40 cellular contexts compared by ENCODE assay signal in the genomic region with DNA sequence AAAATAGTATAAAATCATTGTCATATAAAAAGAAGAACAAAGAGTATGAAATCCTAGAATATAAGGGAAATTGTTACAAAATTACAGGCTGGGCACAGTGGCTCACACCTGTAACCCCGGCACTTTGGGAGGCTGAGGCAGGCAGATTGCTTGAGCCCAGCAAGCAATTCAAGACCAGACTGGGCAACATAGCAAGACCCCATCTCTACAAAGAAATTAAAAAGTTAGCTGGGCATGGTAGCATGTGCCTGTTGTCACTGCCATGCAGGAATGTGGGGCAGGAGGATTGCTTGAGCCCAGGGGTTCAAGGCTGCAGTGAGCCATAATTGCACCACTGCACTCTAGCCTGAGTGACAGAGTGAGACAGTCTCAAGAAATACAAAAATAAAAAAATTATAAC.
"Had no signal": no experiment of that assay in that cellular context is flagged by ENCODE, and none has a peak within 500 bp of the region (broad histone marks: within the 10 kb centered on the region; RNA-seq: fewer than 3 reads in every experiment).

No MANE protein-coding gene starts in this region.

- H3K9me3 ChIP-seq: adrenal gland, ascending aorta, body of pancreas, breast epithelium had no signal

- ATAC-seq: activated naive CD4-positive, alpha-beta T cell treated with anti-CD3 and anti-CD28 coated beads, Interleukin-2, amount 50 U/mL, for 72 hours; activated naive CD8-positive, alpha-beta T cell treated with anti-CD3 and anti-CD28 coated beads, Interleukin-2, amount 50 U/mL, for 24 hours; activated T-cell treated with anti-CD3 and anti-CD28 coated beads, Interleukin-2, amount 50 U/mL, for 4 hours; activated T-cell treated with anti-CD3 and anti-CD28 coated beads, Interleukin-2, amount 50 U/mL, for 72 hours; activated T-helper 17 cell treated with anti-CD3 and anti-CD28 coated beads, Interleukin-2, amount 50 U/mL, for 72 hours; body of pancreas had no signal

- H3K4me3 ChIP-seq: adrenal gland, ascending aorta, body of pancreas, breast epithelium, cardiac muscle cell had no signal

- H3K4me1 Mint-ChIP-seq: activated naive CD4-positive, alpha-beta T cell treated with anti-CD3 and anti-CD28 coated beads, Interleukin-2, amount 10 ng/mL, durations not matched to agents 7 days and 5 days; activated naive CD4-positive, alpha-beta T cell treated with anti-CD3 and anti-CD28 coated beads, Interleukin-2, amount 50 U/mL, for 24 hours; activated naive CD8-positive, alpha-beta T cell treated with anti-CD3 and anti-CD28 coated beads for 36 hours; activated naive CD8-positive, alpha-beta T cell treated with anti-CD3 and anti-CD28 coated beads, Interleukin-2, amount 10 ng/mL, durations not matched to agents 7 days and 5 days; activated naive CD8-positive, alpha-beta T cell treated with anti-CD3 and anti-CD28 coated beads, Interleukin-2, amount 50 U/mL, for 24 hours; brain; central memory CD8-positive, alpha-beta T cell had no signal

- FAIRE-seq: astrocyte, bronchial epithelial cell had no signal

- DNase-seq: activated effector memory CD4-positive, alpha-beta T cell treated with anti-CD3 and anti-CD28 coated beads, Interleukin-2, amount 50 U/mL, for 16 hours; activated effector memory CD4-positive, alpha-beta T cell treated with Interleukin-2 at 50 U/mL for 16 hours; activated gamma-delta T cell; activated gamma-delta T cell treated with Interleukin-2 at 50 U/mL for 16 hours; activated naive CD4-positive, alpha-beta T cell; activated naive CD4-positive, alpha-beta T cell treated with anti-CD3 and anti-CD28 coated beads for 36 hours; activated naive CD4-positive, alpha-beta T cell treated with anti-CD3 and anti-CD28 coated beads, Interleukin-2, amount 10 ng/mL, durations not matched to agents 7 days and 5 days; activated naive CD4-positive, alpha-beta T cell treated with anti-CD3 and anti-CD28 coated beads, Interleukin-2, amount 50 U/mL, for 16 hours; activated naive CD4-positive, alpha-beta T cell treated with Interleukin-2 at 50 U/mL for 16 hours; activated naive CD8-positive, alpha-beta T cell treated with anti-CD3 and anti-CD28 coated beads for 36 hours; activated naive CD8-positive, alpha-beta T cell treated with anti-CD3 and anti-CD28 coated beads, Interleukin-2, amount 10 ng/mL, durations not matched to agents 7 days and 5 days; activated naive CD8-positive, alpha-beta T cell treated with anti-CD3 and anti-CD28 coated beads, Interleukin-2, amount 50 U/mL, for 24 hours; activated T-cell treated with anti-CD3 and anti-CD28 coated beads, Interleukin-2, amount 50 U/mL, for 1 hour; activated T-cell treated with anti-CD3 and anti-CD28 coated beads, Interleukin-2, amount 50 U/mL, for 24 hours; activated T-cell treated with anti-CD3 and anti-CD28 coated beads, Interleukin-2, amount 50 U/mL, for 4 hours; activated T-cell treated with anti-CD3 and anti-CD28 coated beads, Interleukin-2, amount 50 U/mL, for 48 hours; activated T-cell treated with anti-CD3 and anti-CD28 coated beads, Interleukin-2, amount 50 U/mL, for 72 hours; adrenal gland; amniotic stem cell; amygdala; anterior cingulate cortex; aorta; body of pancreas; brain microvascular endothelial cell; caudate nucleus; central memory CD4-positive, alpha-beta T cell; cerebellar nuclear complex had no signal

- H3K27ac ChIP-seq: adrenal gland, ascending aorta, body of pancreas, brain microvascular endothelial cell, breast epithelium, cardiac muscle cell had no signal

- H3K27ac Mint-ChIP-seq: activated naive CD4-positive, alpha-beta T cell treated with anti-CD3 and anti-CD28 coated beads for 36 hours; activated naive CD4-positive, alpha-beta T cell treated with anti-CD3 and anti-CD28 coated beads, Interleukin-2, amount 10 ng/mL, durations not matched to agents 7 days and 5 days; activated naive CD4-positive, alpha-beta T cell treated with anti-CD3 and anti-CD28 coated beads, Interleukin-2, amount 50 U/mL, for 24 hours; activated naive CD4-positive, alpha-beta T cell treated with anti-CD3 and anti-CD28 coated beads, Interleukin-2, amount 50 U/mL, for 72 hours; activated naive CD8-positive, alpha-beta T cell; activated naive CD8-positive, alpha-beta T cell treated with anti-CD3 and anti-CD28 coated beads for 36 hours; activated naive CD8-positive, alpha-beta T cell treated with anti-CD3 and anti-CD28 coated beads, Interleukin-2, amount 10 ng/mL, durations not matched to agents 7 days and 5 days; activated naive CD8-positive, alpha-beta T cell treated with anti-CD3 and anti-CD28 coated beads, Interleukin-2, amount 50 U/mL, for 24 hours; activated T-cell treated with anti-CD3 and anti-CD28 coated beads, Interleukin-2, amount 50 U/mL, for 24 hours; activated T-cell treated with anti-CD3 and anti-CD28 coated beads, Interleukin-2, amount 50 U/mL, for 72 hours; activated T-helper 1 cell treated with anti-CD3 and anti-CD28 coated beads, Interleukin-12 subunit alpha, Interleukin-12 subunit beta, Interleukin-2, Interleukin-4 antibody, amounts not matched to agents 30 ng/mL and 10 ng/mL and 1 ng/mL, durations not matched to agents 14 hours and 24 hours and 36 hours; activated T-helper 17 cell treated with anti-CD3 and anti-CD28 coated beads, Interleukin-2, amount 50 U/mL, for 72 hours; activated T-helper 2 cell treated with anti-CD3 and anti-CD28 coated beads, Interferon-gamma antibody, Interleukin-2, Interleukin-4, amounts not matched to agents 10 μg/mL and 5 μg/mL and 100 μg/mL, durations not matched to agents 14 hours and 24 hours and 36 hours; brain had no signal

- H3K9me3 Mint-ChIP-seq: activated naive CD4-positive, alpha-beta T cell treated with anti-CD3 and anti-CD28 coated beads for 36 hours; activated naive CD4-positive, alpha-beta T cell treated with anti-CD3 and anti-CD28 coated beads, Interleukin-2, amount 10 ng/mL, durations not matched to agents 7 days and 5 days; activated naive CD4-positive, alpha-beta T cell treated with anti-CD3 and anti-CD28 coated beads, Interleukin-2, amount 50 U/mL, for 24 hours; activated naive CD8-positive, alpha-beta T cell treated with anti-CD3 and anti-CD28 coated beads for 36 hours; activated naive CD8-positive, alpha-beta T cell treated with anti-CD3 and anti-CD28 coated beads, Interleukin-2, amount 10 ng/mL, durations not matched to agents 7 days and 5 days; activated T-cell treated with anti-CD3 and anti-CD28 coated beads, Interleukin-2, amount 50 U/mL, for 24 hours; activated T-cell treated with anti-CD3 and anti-CD28 coated beads, Interleukin-2, amount 50 U/mL, for 72 hours; activated T-helper 1 cell treated with anti-CD3 and anti-CD28 coated beads, Interleukin-12 subunit alpha, Interleukin-12 subunit beta, Interleukin-2, Interleukin-4 antibody, amounts not matched to agents 30 ng/mL and 10 ng/mL and 1 ng/mL, durations not matched to agents 14 hours and 24 hours and 36 hours; activated T-helper 17 cell treated with anti-CD3 and anti-CD28 coated beads, Interleukin-2, amount 50 U/mL, for 72 hours; activated T-helper 2 cell treated with anti-CD3 and anti-CD28 coated beads, Interferon-gamma antibody, Interleukin-2, Interleukin-4, amounts not matched to agents 10 μg/mL and 5 μg/mL and 100 μg/mL, durations not matched to agents 14 hours and 24 hours and 36 hours had no signal

- H3K27me3 Mint-ChIP-seq: activated naive CD4-positive, alpha-beta T cell treated with anti-CD3 and anti-CD28 coated beads, Interleukin-2, amount 10 ng/mL, durations not matched to agents 7 days and 5 days; activated naive CD4-positive, alpha-beta T cell treated with anti-CD3 and anti-CD28 coated beads, Interleukin-2, amount 50 U/mL, for 24 hours; activated naive CD8-positive, alpha-beta T cell; activated naive CD8-positive, alpha-beta T cell treated with anti-CD3 and anti-CD28 coated beads for 36 hours; activated naive CD8-positive, alpha-beta T cell treated with anti-CD3 and anti-CD28 coated beads, Interleukin-2, amount 10 ng/mL, durations not matched to agents 7 days and 5 days; activated naive CD8-positive, alpha-beta T cell treated with anti-CD3 and anti-CD28 coated beads, Interleukin-2, amount 50 U/mL, for 24 hours; activated T-cell treated with anti-CD3 and anti-CD28 coated beads, Interleukin-2, amount 50 U/mL, for 24 hours; activated T-helper 17 cell treated with anti-CD3 and anti-CD28 coated beads, Interleukin-2, amount 50 U/mL, for 72 hours; brain; central memory CD8-positive, alpha-beta T cell had no signal

- H3K27me3 ChIP-seq: adrenal gland, ascending aorta, body of pancreas, brain microvascular endothelial cell, breast epithelium, cardiac muscle cell had no signal

- H3K4me3 Mint-ChIP-seq: activated naive CD4-positive, alpha-beta T cell treated with anti-CD3 and anti-CD28 coated beads for 36 hours; activated naive CD4-positive, alpha-beta T cell treated with anti-CD3 and anti-CD28 coated beads, Interleukin-2, amount 10 ng/mL, durations not matched to agents 7 days and 5 days; activated naive CD4-positive, alpha-beta T cell treated with anti-CD3 and anti-CD28 coated beads, Interleukin-2, amount 50 U/mL, for 24 hours; activated naive CD8-positive, alpha-beta T cell; activated naive CD8-positive, alpha-beta T cell treated with anti-CD3 and anti-CD28 coated beads for 36 hours; activated naive CD8-positive, alpha-beta T cell treated with anti-CD3 and anti-CD28 coated beads, Interleukin-2, amount 10 ng/mL, durations not matched to agents 7 days and 5 days; activated naive CD8-positive, alpha-beta T cell treated with anti-CD3 and anti-CD28 coated beads, Interleukin-2, amount 50 U/mL, for 24 hours; activated T-cell treated with anti-CD3 and anti-CD28 coated beads, Interleukin-2, amount 50 U/mL, for 24 hours; activated T-cell treated with anti-CD3 and anti-CD28 coated beads, Interleukin-2, amount 50 U/mL, for 4 hours; activated T-cell treated with anti-CD3 and anti-CD28 coated beads, Interleukin-2, amount 50 U/mL, for 72 hours; activated T-helper 1 cell treated with anti-CD3 and anti-CD28 coated beads, Interleukin-12 subunit alpha, Interleukin-12 subunit beta, Interleukin-2, Interleukin-4 antibody, amounts not matched to agents 30 ng/mL and 10 ng/mL and 1 ng/mL, durations not matched to agents 14 hours and 24 hours and 36 hours; activated T-helper 17 cell treated with anti-CD3 and anti-CD28 coated beads, Interleukin-2, amount 50 U/mL, for 72 hours; brain; central memory CD8-positive, alpha-beta T cell had no signal

- H3K4me1 ChIP-seq: adrenal gland, ascending aorta, body of pancreas, breast epithelium had no signal

- H3K36me3 ChIP-seq: adrenal gland, ascending aorta, brain microvascular endothelial cell, breast epithelium, cardiac muscle cell had no signal
